In the genomic region with DNA sequence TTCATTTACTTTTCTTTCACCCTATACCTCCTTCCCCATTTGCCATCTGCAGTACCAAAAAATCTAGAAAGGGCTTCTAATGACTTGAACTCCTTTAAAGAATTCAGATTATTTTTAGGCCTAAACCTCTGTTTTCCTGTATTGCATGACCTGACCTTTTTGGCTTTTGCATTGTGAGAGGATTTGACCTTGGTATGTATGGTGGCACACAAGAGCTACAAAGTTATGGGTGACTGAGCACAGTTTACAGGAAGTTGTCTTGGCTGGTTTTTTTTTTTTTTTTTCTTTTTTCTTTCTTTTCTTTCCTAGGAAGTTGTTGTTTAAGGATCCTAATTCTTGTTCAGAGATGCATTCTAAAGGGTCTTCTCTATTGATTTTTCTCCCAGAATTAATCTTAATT, we compare ENCODE assay signal across 19 cellular contexts. TPM values are rescaled to one million over a fixed set of nuclear protein-coding genes. Genes with fewer than 3 reads are reported as not detected.
A peak's percentile ranks its signal among the peaks of the same experiment; 100 is the strongest.
DNase-seq lines count a peak whose midpoint lies in the region; ATAC-seq and TF ChIP-seq lines count a peak whose summit lies in the region.
"Had no signal": no experiment of that assay in that cellular context is flagged by ENCODE, and none has a peak within 500 bp of the region (broad histone marks: within the 10 kb centered on the region; RNA-seq: fewer than 3 reads in every experiment).

No MANE protein-coding gene starts in this region.

- DNase-seq in mesenteric fat pad (ENCODE audit: low spot score) (no peak), NCI-H2171 (lab: John Stamatoyannopoulos, UW) (no peak), dorsolateral prefrontal cortex (no peak)
- DNase-seq in activated T-cell treated with anti-CD3 and anti-CD28 coated beads, Interleukin-2, amount 50 U/mL, for 72 hours: no peak
- DNase-seq: activated gamma-delta T cell; aorta; CD8-positive, alpha-beta T cell; immature natural killer cell; Karpas-422; mesenchymal stem cell; NCI-H1417 treated with DMSO at 0.1 percent for 48 hours; NCI-H446 treated with DMSO at 0.1 percent for 48 hours had no signal

- peaks cover 0 to 3% (median 0%) of the 10 kb centered on the region in 11 experiments; a peak in 2 of 22 replicates for H3K27me3 ChIP-seq in BLaER1 treated with 17β-estradiol and CSF1 and Interleukin-3, amounts not matched to agents 10 nM and 100 nM
- peaks cover 0 to 52% (median 13%) of the 10 kb centered on the region in 45 donors for H3K27me3 ChIP-seq in dorsolateral prefrontal cortex
- H3K27me3 ChIP-seq: tibial nerve had no signal

- H3K36me3 ChIP-seq in BLaER1 treated with 17β-estradiol and CSF1 and Interleukin-3, amounts not matched to agents 10 nM and 100 nM: no peaks in the 10 kb centered on the region
- H3K36me3 ChIP-seq: tibial nerve had no signal

- peak overlapping the region in 6 of 11 experiments; percentile 21 to 67 (median 54); a peak in 11 of 22 replicates for H3K27ac ChIP-seq in BLaER1 treated with 17β-estradiol and CSF1 and Interleukin-3, amounts not matched to agents 10 nM and 100 nM
- no peak overlapping the region for H3K27ac ChIP-seq in dorsolateral prefrontal cortex
- H3K27ac ChIP-seq: SK-N-MC, tibial nerve had no signal

- H3K4me3 Mint-ChIP-seq in IgD-negative memory B cell: peak overlapping the region in 2 of 4 donors; percentile 44 to 80
- peak overlapping the region in 1 of 2 donors; percentile 49 for H3K4me3 Mint-ChIP-seq in activated T-cell treated with anti-CD3 and anti-CD28 coated beads, Interleukin-2, amount 50 U/mL, for 72 hours
- H3K4me3 Mint-ChIP-seq: CD8-positive, alpha-beta T cell; immature natural killer cell had no signal

- no peaks in the 10 kb centered on the region for H3K27me3 Mint-ChIP-seq in IgD-negative memory B cell
- peaks cover 7% of the 10 kb centered on the region for H3K27me3 Mint-ChIP-seq in activated T-cell treated with anti-CD3 and anti-CD28 coated beads, Interleukin-2, amount 50 U/mL, for 72 hours (ENCODE audit: low read depth)

- intact Hi-C loops in dorsolateral prefrontal cortex (cut with DNase I): no loop called here

- peak overlapping the region in 2 of 3 donors; percentile 48 to 71 for H3K27ac Mint-ChIP-seq in IgD-negative memory B cell
- no peak overlapping the region for H3K27ac Mint-ChIP-seq in activated T-cell treated with anti-CD3 and anti-CD28 coated beads, Interleukin-2, amount 50 U/mL, for 72 hours
- H3K27ac Mint-ChIP-seq: CD8-positive, alpha-beta T cell; immature natural killer cell had no signal

- H3K9me3 Mint-ChIP-seq in IgD-negative memory B cell: peaks cover 0 to 3% (median 0%) of the 10 kb centered on the region in 3 donors
- H3K9me3 Mint-ChIP-seq in activated T-cell treated with anti-CD3 and anti-CD28 coated beads, Interleukin-2, amount 50 U/mL, for 72 hours: no peaks in the 10 kb centered on the region
- H3K9me3 Mint-ChIP-seq: CD8-positive, alpha-beta T cell; immature natural killer cell had no signal

- H3K4me1 Mint-ChIP-seq in IgD-negative memory B cell: peaks cover 7 to 20% (median 10%) of the 10 kb centered on the region in 3 donors
- H3K4me1 Mint-ChIP-seq in activated T-cell treated with anti-CD3 and anti-CD28 coated beads, Interleukin-2, amount 50 U/mL, for 72 hours (ENCODE audit: low read depth): peaks cover 11% of the 10 kb centered on the region
- H3K4me1 Mint-ChIP-seq: immature natural killer cell had no signal

- H4K20me1 ChIP-seq in BLaER1 treated with 17β-estradiol and CSF1 and Interleukin-3, amounts not matched to agents 10 nM and 100 nM: no peaks in the 10 kb centered on the region

- no peaks in the 10 kb centered on the region for H3K36me3 Mint-ChIP-seq in IgD-negative memory B cell
- H3K36me3 Mint-ChIP-seq in activated T-cell treated with anti-CD3 and anti-CD28 coated beads, Interleukin-2, amount 50 U/mL, for 72 hours (ENCODE audit: insufficient read depth in 2 of 2): no peaks in the 10 kb centered on the region
- H3K36me3 Mint-ChIP-seq: CD8-positive, alpha-beta T cell; immature natural killer cell had no signal

- no peak for TF ChIP-seq CTCF in dorsolateral prefrontal cortex (IDR thresholded peaks at IDR 0.05 in 54 of 56, conservative IDR thresholded peaks at IDR 0.05 in 2 of 56; ENCODE audit: low read depth in 1 of 56, partially characterized antibody in 56 of 56)

- no peak overlapping the region for H3K4me3 ChIP-seq in BLaER1 treated with 17β-estradiol and CSF1 and Interleukin-3, amounts not matched to agents 10 nM and 100 nM
- H3K4me3 ChIP-seq in dorsolateral prefrontal cortex: no peak overlapping the region
- H3K4me3 ChIP-seq: SK-N-MC, tibial nerve had no signal

- H3K4me2 ChIP-seq in BLaER1 treated with 17β-estradiol and CSF1 and Interleukin-3, amounts not matched to agents 10 nM and 100 nM: peak overlapping the region in 10 of 11 experiments; percentile 5 to 60 (median 27); a peak in 13 of 22 replicates

- ATAC-seq in GM19395 (IDR thresholded peaks at IDR 0.05; ENCODE audit: unreplicated experiment) (peak; percentile 79), HG02588 (IDR thresholded peaks at IDR 0.05; ENCODE audit: unreplicated experiment) (peak; percentile 60)
- ATAC-seq in activated T-cell treated with anti-CD3 and anti-CD28 coated beads, Interleukin-2, amount 50 U/mL, for 72 hours (replicated peaks in 1 of 2): no peak
- ATAC-seq: CD8-positive, alpha-beta T cell; sciatic nerve had no signal

- H3K4me1 ChIP-seq in BLaER1 treated with 17β-estradiol and CSF1 and Interleukin-3, amounts not matched to agents 10 nM and 100 nM: peaks cover 11 to 26% (median 16%) of the 10 kb centered on the region in 10 experiments; a peak in 19 of 20 replicates
- H3K4me1 ChIP-seq: tibial nerve had no signal

- peaks cover 0 to 8% (median 4%) of the 10 kb centered on the region in 11 experiments; a peak in 12 of 22 replicates for H3K9me3 ChIP-seq in BLaER1 treated with 17β-estradiol and CSF1 and Interleukin-3, amounts not matched to agents 10 nM and 100 nM (replicated peaks in 1 of 11)
- H3K9me3 ChIP-seq: tibial nerve had no signal

- H3K9ac ChIP-seq in BLaER1 treated with 17β-estradiol and CSF1 and Interleukin-3, amounts not matched to agents 10 nM and 100 nM: peak overlapping the region in 2 of 11 experiments; percentile 5 to 18; a peak in 1 of 22 replicates

RNA-seq across cellular contexts. Expression of gene MTMR8, which starts 32.0 kb away (rescaled TPM):
- 1.7 TPM for polyA plus RNA-seq in IgD-negative memory B cell
- total RNA-seq in mesenteric fat pad (2.5 TPM), dorsolateral prefrontal cortex (1 to 10 TPM in 114 of 120 experiments, under 1 TPM in 6; 0.49 to 6.8 (median 2.2) TPM)
- 1 to 10 TPM; 4.1 to 5.0 TPM for total RNA-seq in activated T-cell treated with anti-CD3 and anti-CD28 coated beads, Interleukin-2, amount 50 U/mL, for 72 hours

Comparison
In these comparisons a context has a peak if more than half of its experiments do, and no peak if none do; other contexts are left out.
1. H3K27ac ChIP-seq: peak in BLaER1 treated with 17β-estradiol and CSF1 and Interleukin-3, amounts not matched to agents 10 nM and 100 nM (6 of 11); none in dorsolateral prefrontal cortex (0 of 59).
2. ATAC-seq: peak in GM19395 (single experiment) and HG02588 (single experiment); none in activated T-cell treated with anti-CD3 and anti-CD28 coated beads, Interleukin-2, amount 50 U/mL, for 72 hours (0 of 2).